ENCODE assay signal across 8 cellular contexts in genomic region chr9:95018099-95018927, GRCh38.
DNase-seq lines count a peak whose midpoint lies in the region; ATAC-seq and TF ChIP-seq lines count a peak whose summit lies in the region.

No MANE protein-coding gene starts in this region.

- peak; percentile 91 for ATAC-seq in gastroesophageal sphincter
- ATAC-seq in GM21529 (IDR thresholded peaks at IDR 0.05; ENCODE audit: unreplicated experiment), result no peak
- ATAC-seq in HG03520 (IDR thresholded peaks at IDR 0.05; ENCODE audit: unreplicated experiment), result no peak
- ATAC-seq in HG03378 (IDR thresholded peaks at IDR 0.05; ENCODE audit: unreplicated experiment), result no peak

- H3K36me3 ChIP-seq in SJSA1 (peaks cover 74% of the 10 kb centered on the region), gastroesophageal sphincter (peaks cover 4 to 71% of the 10 kb centered on the region in 2 donors), Karpas-422 (ENCODE audit: insufficient read depth, low read length) (no peaks in the 10 kb centered on the region)

- no peak overlapping the region for H3K9ac ChIP-seq in Karpas-422 (ENCODE audit: low read length)

- TF ChIP-seq CTCF in gastroesophageal sphincter (IDR thresholded peaks at IDR 0.05), result no peak

- H3K27me3 ChIP-seq in SJSA1 (replicated peaks) (no peaks in the 10 kb centered on the region), gastroesophageal sphincter (no peaks in the 10 kb centered on the region), Karpas-422 (ENCODE audit: low read length) (no peaks in the 10 kb centered on the region)

- no peak for TF ChIP-seq EP300 in gastroesophageal sphincter (IDR thresholded peaks at IDR 0.05)

- H3K9me2 ChIP-seq in Karpas-422 (replicated peaks; ENCODE audit: insufficient read depth, low read length), result no peaks in the 10 kb centered on the region

- WGBS in gastroesophageal sphincter (ENCODE audit: low coverage in 1 of 2), 2 donors, result 8 to 16% methylated on average over 9 to 10 of the region's 11 CpGs

- H2AFZ ChIP-seq in Karpas-422 (ENCODE audit: low read length), result no peak overlapping the region

- H4K20me1 ChIP-seq in Karpas-422 (ENCODE audit: insufficient read depth, low read depth, low read length), result no peaks in the 10 kb centered on the region

- no peak overlapping the region for H3K4me2 ChIP-seq in Karpas-422 (ENCODE audit: low read depth, low read length, poor library complexity, severe bottlenecking)

- no peaks in the 10 kb centered on the region for H3K79me2 ChIP-seq in Karpas-422 (ENCODE audit: low read length)

- peak overlapping the region; percentile 90 for H3K27ac ChIP-seq in SJSA1
- peak overlapping the region; percentile 82 to 99 (median 95) for H3K27ac ChIP-seq in gastroesophageal sphincter
- H3K27ac ChIP-seq in Karpas-422 (ENCODE audit: low read length), result no peak overlapping the region

- H3K4me1 ChIP-seq in SJSA1 (replicated peaks), result peaks cover 41% of the 10 kb centered on the region
- H3K4me1 ChIP-seq in gastroesophageal sphincter, result peaks cover 49 to 100% (median 53%) of the 10 kb centered on the region in 3 donors
- H3K4me1 ChIP-seq in Karpas-422 (ENCODE audit: low read length), result no peaks in the 10 kb centered on the region

- TF ChIP-seq POLR2A in gastroesophageal sphincter (IDR thresholded peaks at IDR 0.05), result no peak

- DNase-seq in ELR (ENCODE audit: low read depth), result peak; percentile 97
- DNase-seq in SJSA1 (ENCODE audit: low read depth in 1 of 2, low spot score in 2 of 2), result peak; percentile 91 to 92
- peak; percentile 67 for DNase-seq in pulmonary artery endothelial cell (ENCODE audit: low read depth, low spot score)
- no peak for DNase-seq in Karpas-422

- no peaks in the 10 kb centered on the region for H3K9me3 ChIP-seq in SJSA1 (replicated peaks)
- H3K9me3 ChIP-seq in gastroesophageal sphincter, result no peaks in the 10 kb centered on the region
- H3K9me3 ChIP-seq in Karpas-422 (ENCODE audit: low read length), result no peaks in the 10 kb centered on the region

- H3K4me3 ChIP-seq in SJSA1, result no peak overlapping the region
- peak overlapping the region; percentile 11 to 31 for H3K4me3 ChIP-seq in gastroesophageal sphincter
- H3K4me3 ChIP-seq in Karpas-422 (ENCODE audit: low read length), result no peak overlapping the region

Comparison
In these comparisons a context has a peak if more than half of its experiments do, and no peak if none do; other contexts are left out.
1. H3K4me3 ChIP-seq: peak in gastroesophageal sphincter (2 of 2); none in SJSA1 (single experiment) and Karpas-422 (single experiment).